1 cellular context compared by ENCODE assay signal in genomic region chr1:40477680-40478057, GRCh38.
TF ChIP-seq lines count a peak whose summit lies in the region.

No MANE protein-coding gene starts in this region.

TF ChIP-seq in IMR-90, 13 proteins besides CTCF, POLR2A, EP300 and RAD21:
- no peak for TF ChIP-seq MAZ (IDR thresholded peaks at IDR 0.05; ENCODE audit: borderline replicate concordance, low read depth, low read length)
- no peak for TF ChIP-seq RCOR1 (IDR thresholded peaks at IDR 0.05; ENCODE audit: insufficient replicate concordance, low read length)
- no peak for TF ChIP-seq USF2 (IDR thresholded peaks at IDR 0.05; ENCODE audit: low read depth, low read length)
- TF ChIP-seq BHLHE40 (IDR thresholded peaks at IDR 0.05; ENCODE audit: low read depth, low read length), result no peak
- TF ChIP-seq ELK1 (IDR thresholded peaks at IDR 0.05; ENCODE audit: borderline replicate concordance, low read depth, low read length), result no peak
- TF ChIP-seq NFE2L2 (IDR thresholded peaks at IDR 0.05; ENCODE audit: low read depth, low read length), result no peak
- TF ChIP-seq FOS (IDR thresholded peaks at IDR 0.05; ENCODE audit: low read depth, low read length), result no peak
- no peak for TF ChIP-seq MAFK (IDR thresholded peaks at IDR 0.05; ENCODE audit: low read depth, low read length)
- TF ChIP-seq CHD1 (IDR thresholded peaks at IDR 0.05; ENCODE audit: low read depth, low read length), result no peak
- no peak for TF ChIP-seq MXI1 (IDR thresholded peaks at IDR 0.05; ENCODE audit: borderline replicate concordance, low read depth, low read length)
- no peak for TF ChIP-seq RFX5 (IDR thresholded peaks at IDR 0.05; ENCODE audit: low read depth, low read length)
- TF ChIP-seq CEBPB (IDR thresholded peaks at IDR 0.05; ENCODE audit: low read depth, low read length), result no peak
- TF ChIP-seq SMC3 (IDR thresholded peaks at IDR 0.05; ENCODE audit: low read depth, low read length), result no peak
